Comparison of ENCODE assay signal across 8 cellular contexts in genomic region chr10:118958984-118959916, GRCh38.
DNase-seq lines count a peak whose midpoint lies in the region; ATAC-seq and TF ChIP-seq lines count a peak whose summit lies in the region.

No MANE protein-coding gene starts in this region.

- TF ChIP-seq CTCF in RWPE1 (conservative IDR thresholded peaks at IDR 0.05; ENCODE audit: low read depth) (no peak), fibroblast of pulmonary artery (IDR thresholded peaks at IDR 0.05; ENCODE audit: low read length, missing control alignments) (no peak)

- no peak overlapping the region for H3K4me3 ChIP-seq in fibroblast of pulmonary artery (replicated peaks; ENCODE audit: low read depth, low read length)

- H3K27ac ChIP-seq in RWPE1, result peak overlapping the region; percentile 65

- DNase-seq in ELF-1 (ENCODE audit: low read depth, low spot score) (peak; percentile 48), RWPE1 (ENCODE audit: low spot score) (peak; percentile 93), fibroblast of pulmonary artery (ENCODE audit: low read depth) (peak; percentile 62), putamen (ENCODE audit: low spot score) (peak; percentile 16)

- CTCF ChIA-PET in RWPE1 (lab: Yijun Ruan, JAX), result no interaction called here

- POLR2A ChIA-PET in RWPE1 (lab: Yijun Ruan, JAX; ENCODE audit: low non-redundant PET), result no interaction called here

- ATAC-seq in GM18907 (IDR thresholded peaks at IDR 0.05; ENCODE audit: unreplicated experiment) (no peak), HG03520 (IDR thresholded peaks at IDR 0.05; ENCODE audit: unreplicated experiment) (no peak), GM19452 (IDR thresholded peaks at IDR 0.05; ENCODE audit: unreplicated experiment) (no peak), GM18870 (IDR thresholded peaks at IDR 0.05; ENCODE audit: unreplicated experiment) (no peak)

Comparison
In these comparisons a context has a peak if more than half of its experiments do, and no peak if none do; other contexts are left out.
1. DNase-seq: peak in every context shown above with its lines; median percentile 93 in RWPE1; 62 in fibroblast of pulmonary artery; 48 in ELF-1; 16 in putamen.